ENCODE assay signal across 16 cellular contexts in the genomic region with DNA sequence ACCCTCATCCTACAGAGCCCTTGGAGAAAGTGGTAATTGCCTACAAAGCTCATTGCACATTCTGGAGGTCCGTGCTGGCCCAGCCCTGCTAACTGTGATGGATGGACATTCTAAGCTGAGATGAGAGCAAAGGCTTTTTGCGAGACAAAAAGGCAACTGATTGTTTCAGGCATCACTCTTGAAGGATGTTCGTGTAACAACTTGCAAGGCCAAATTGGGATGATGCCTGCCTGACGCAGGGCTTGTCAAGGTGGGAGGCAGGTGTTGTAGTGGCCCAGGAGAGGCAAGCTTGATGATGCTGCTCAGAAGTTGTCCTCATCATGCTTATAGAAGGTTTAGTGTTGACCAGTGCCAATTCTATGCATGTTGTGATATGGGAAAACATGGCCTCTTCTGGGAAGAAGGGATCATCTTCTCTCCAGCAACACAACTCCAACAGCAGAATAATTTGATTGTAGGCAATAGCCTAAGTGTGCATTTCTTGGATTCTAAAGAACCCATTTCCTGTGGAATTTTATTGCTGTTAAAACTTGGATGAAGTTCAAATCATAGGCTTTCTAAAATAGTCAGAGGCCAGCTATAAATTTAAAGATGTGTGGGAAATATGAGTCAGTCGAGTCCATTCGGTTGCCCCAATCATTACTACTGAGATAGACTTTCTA.
DNase-seq lines count a peak whose midpoint lies in the region; ATAC-seq, FAIRE-seq and TF ChIP-seq lines count a peak whose summit lies in the region.
"Had no signal": no experiment of that assay in that cellular context is flagged by ENCODE, and none has a peak within 500 bp of the region (broad histone marks: within the 10 kb centered on the region; RNA-seq: fewer than 3 reads in every experiment).

No MANE protein-coding gene starts in this region.

- peak; percentile 2 to 27 for ATAC-seq in activated naive CD4-positive, alpha-beta T cell treated with anti-CD3 and anti-CD28 coated beads, Interleukin-2, amount 50 U/mL, for 72 hours
- ATAC-seq in GM12878 (peak; percentile 44), GM19324 (IDR thresholded peaks at IDR 0.05; ENCODE audit: low FRiP score, unreplicated experiment) (no peak)
- ATAC-seq: heart left ventricle had no signal

- H3K4me2 ChIP-seq in KMS-11 (peak overlapping the region; percentile 49), GM12878 (ENCODE audit: control insufficient read depth, insufficient read depth) (peak overlapping the region; percentile 85), smooth muscle cell (no peak overlapping the region)

- BruUV-seq in GM12878 (replicated peaks; lab: Mats Ljungman, UMichigan), result TSS peak; percentile 66

- no peaks in the 10 kb centered on the region for H3K36me3 ChIP-seq in KMS-11 (ENCODE audit: insufficient read depth)
- no peaks in the 10 kb centered on the region; a peak in 1 of 4 replicates for H3K36me3 ChIP-seq in GM12878 (ENCODE audit: control insufficient read depth in 2 of 2, insufficient read depth in 2 of 2, low read length in 1 of 2)
- no peaks in the 10 kb centered on the region for H3K36me3 ChIP-seq in vagina
- H3K36me3 ChIP-seq in smooth muscle cell (ENCODE audit: low read depth), result no peaks in the 10 kb centered on the region
- H3K36me3 ChIP-seq: heart left ventricle, SJSA1 had no signal

- peak overlapping the region; percentile 6; the same call in 1 of the 2 replicates for H3K9ac ChIP-seq in KMS-11
- peak overlapping the region; percentile 26; the same call in 1 of the 2 replicates for H3K9ac ChIP-seq in GM12878 (ENCODE audit: control insufficient read depth, insufficient read depth, low read length)
- no peak overlapping the region for H3K9ac ChIP-seq in smooth muscle cell (ENCODE audit: low read depth)

- in situ Hi-C loops in GM12878 (cut with MboI), result no loop called here

- DNase-seq in activated naive CD4-positive, alpha-beta T cell treated with anti-CD3 and anti-CD28 coated beads, Interleukin-2, amount 50 U/mL, for 72 hours (ENCODE audit: low spot score in 2 of 2), result no peak
- no peak for DNase-seq in activated naive CD4-positive, alpha-beta T cell (lab: John Stamatoyannopoulos, UW)
- no peak for DNase-seq in GM12878 (ENCODE audit: low read depth, low spot score)
- DNase-seq in vagina (ENCODE audit: extremely low spot score in 2 of 2), result peak; percentile 34 to 56
- no peak for DNase-seq in hippocampal formation (lab: John Stamatoyannopoulos, UW)
- DNase-seq in smooth muscle cell (lab: John Stamatoyannopoulos, UW; ENCODE audit: unreplicated experiment), result no peak
- DNase-seq: activated CD4-positive, CD25-positive, alpha-beta regulatory T cell treated with anti-CD3 and anti-CD28 coated beads, Interleukin-2, amount 50 U/mL, for 72 hours; HCEC 1CT; heart left ventricle; NCI-H187; T1000 had no signal

- TF ChIP-seq EP300 in GM12878 (IDR thresholded peaks at IDR 0.05; ENCODE audit: borderline replicate concordance in 1 of 2, control insufficient read depth in 1 of 2, low read depth in 2 of 2, low read length in 2 of 2), result no peak

- H3K9me3 ChIP-seq in GM12878 (replicated peaks; ENCODE audit: control insufficient read depth, insufficient read depth, low read length) (no peaks in the 10 kb centered on the region; the same call in 2 of the 3 replicates), vagina (no peaks in the 10 kb centered on the region), smooth muscle cell (replicated peaks; ENCODE audit: low read depth) (no peaks in the 10 kb centered on the region)
- H3K9me3 ChIP-seq: heart left ventricle, SJSA1 had no signal

- peaks cover 19% of the 10 kb centered on the region for H3K4me1 ChIP-seq in KMS-11 (ENCODE audit: low read depth, poor library complexity, severe bottlenecking)
- peaks cover 20% of the 10 kb centered on the region for H3K4me1 ChIP-seq in GM12878 (ENCODE audit: control insufficient read depth, insufficient read depth, low read length)
- no peaks in the 10 kb centered on the region for H3K4me1 ChIP-seq in vagina
- no peaks in the 10 kb centered on the region for H3K4me1 ChIP-seq in smooth muscle cell (ENCODE audit: low read depth)
- H3K4me1 ChIP-seq: heart left ventricle, SJSA1 had no signal

- H3K27ac Mint-ChIP-seq in activated naive CD4-positive, alpha-beta T cell treated with anti-CD3 and anti-CD28 coated beads, Interleukin-2, amount 50 U/mL, for 72 hours, result peak overlapping the region; percentile 52 to 90
- H3K27ac Mint-ChIP-seq: mesothelial cell of epicardium had no signal

- CTCF ChIA-PET in GM12878 (lab: Yijun Ruan, JAX), result interaction anchor here (0.7 to 2.4 kb wide), 6 partner anchors 17 to 58 kb away, joined by 3 to 13 read pairs (median 3); no protein-coding TSS in a partner anchor

- no peaks in the 10 kb centered on the region for H3F3A ChIP-seq in smooth muscle cell (ENCODE audit: low read depth)

- H2AFZ ChIP-seq in KMS-11 (ENCODE audit: low read depth) (peak overlapping the region; percentile 31; the same call in 1 of the 2 replicates), GM12878 (ENCODE audit: control insufficient read depth, low read depth, low read length) (no peak overlapping the region; the same call in 1 of the 2 replicates), smooth muscle cell (ENCODE audit: low read depth) (no peak overlapping the region)

- POLR2A ChIA-PET in GM12878 (lab: Charles Lee), result interaction anchor here (0.8 kb wide), 1 partner anchor 27 kb away, joined by 3 read pairs; no protein-coding TSS in a partner anchor

- no peak for FAIRE-seq in GM12878 (lab: Jason Lieb, UNC)
- FAIRE-seq: keratinocyte had no signal

- TF ChIP-seq POLR2A in GM12878 (IDR thresholded peaks at IDR 0.05; ENCODE audit: low read depth, low read length) (no peak), vagina (IDR thresholded peaks at IDR 0.05) (no peak)

- RAD21 ChIA-PET in GM12878 (lab: Charles Lee; ENCODE audit: unreplicated experiment), result interaction anchor here (0.5 to 3.9 kb wide), 5 partner anchors 26 to 55 kb away, joined by 3 to 20 read pairs (median 5); no protein-coding TSS in a partner anchor

- intact Hi-C loops in GM12878 (cut with micrococcal nuclease; ENCODE audit: unreplicated experiment), result loop anchor here (1.0 to 2.0 kb wide), 3 partner anchors 24 to 54 kb away; no protein-coding TSS in a partner anchor
- intact Hi-C loops in vagina (cut with DNase I), result no loop called here

- peaks cover 0 to 7% of the 10 kb centered on the region in 2 donors for H3K36me3 Mint-ChIP-seq in activated naive CD4-positive, alpha-beta T cell treated with anti-CD3 and anti-CD28 coated beads, Interleukin-2, amount 50 U/mL, for 72 hours
- H3K36me3 Mint-ChIP-seq: mesothelial cell of epicardium had no signal

- TF ChIP-seq RAD21 in GM12878 (IDR thresholded peaks at IDR 0.05; ENCODE audit: insufficient read depth, low read depth, low read length), result no peak

- H3K27me3 ChIP-seq in KMS-11 (ENCODE audit: insufficient read depth, low read depth), result no peaks in the 10 kb centered on the region
- H3K27me3 ChIP-seq in GM12878 (replicated peaks in 1 of 2; ENCODE audit: control insufficient read depth in 2 of 2, insufficient read depth in 2 of 2, low read length in 1 of 2), result no peaks in the 10 kb centered on the region
- no peaks in the 10 kb centered on the region for H3K27me3 ChIP-seq in vagina
- H3K27me3 ChIP-seq in smooth muscle cell (ENCODE audit: low read depth), result no peaks in the 10 kb centered on the region

- H4K20me1 ChIP-seq in KMS-11 (ENCODE audit: insufficient read depth) (no peaks in the 10 kb centered on the region), GM12878 (ENCODE audit: control insufficient read depth, insufficient read depth) (no peaks in the 10 kb centered on the region), smooth muscle cell (ENCODE audit: low read depth) (no peaks in the 10 kb centered on the region)

- H3K79me2 ChIP-seq in KMS-11 (ENCODE audit: insufficient read depth, low read depth), result no peaks in the 10 kb centered on the region
- H3K79me2 ChIP-seq in GM12878 (ENCODE audit: control insufficient read depth, insufficient read depth, low read length), result no peaks in the 10 kb centered on the region
- no peaks in the 10 kb centered on the region for H3K79me2 ChIP-seq in smooth muscle cell (ENCODE audit: low read depth)

- SMC1A ChIA-PET in GM12878 (lab: Charles Lee; ENCODE audit: uncharacterized antibody, unreplicated experiment), result interaction anchor here (0.7 to 3.2 kb wide), 8 partner anchors 15 to 552 kb away, joined by 3 to 17 read pairs (median 3); no protein-coding TSS in a partner anchor

- peaks cover 4% of the 10 kb centered on the region in 2 donors for H3K9me3 Mint-ChIP-seq in activated naive CD4-positive, alpha-beta T cell treated with anti-CD3 and anti-CD28 coated beads, Interleukin-2, amount 50 U/mL, for 72 hours

- WGBS in GM12878 (ENCODE audit: insufficient coverage, insufficient replicate concordance, low lambda C conversion rate, missing lambda C conversion rate), result 47% methylated on average over 6 of the region's 6 CpGs
- WGBS in smooth muscle cell (ENCODE audit: low lambda C conversion rate), result 87% methylated on average over 6 of the region's 6 CpGs

- TF ChIP-seq CTCF in KMS-11 (conservative IDR thresholded peaks at IDR 0.05; ENCODE audit: low read depth, low read length) (no peak), GM12878 (IDR thresholded peaks at IDR 0.05 in 2 of 3, conservative IDR thresholded peaks at IDR 0.05 in 1 of 3; ENCODE audit: control insufficient read depth in 2 of 3, extremely low read depth in 1 of 3, insufficient read depth in 1 of 3, low read depth in 3 of 3, low read length in 3 of 3) (no peak), vagina (IDR thresholded peaks at IDR 0.05) (no peak), smooth muscle cell (IDR thresholded peaks at IDR 0.05; ENCODE audit: borderline replicate concordance, insufficient read depth, poor library complexity, severe bottlenecking) (no peak)

- H3K27ac ChIP-seq in KMS-11, result peak overlapping the region; percentile 36; the same call in 1 of the 2 replicates
- H3K27ac ChIP-seq in GM12878 (ENCODE audit: control insufficient read depth, insufficient read depth), result peak overlapping the region; percentile 90
- H3K27ac ChIP-seq in vagina, result no peak overlapping the region
- H3K27ac ChIP-seq in smooth muscle cell (ENCODE audit: low read depth), result no peak overlapping the region
- H3K27ac ChIP-seq: heart left ventricle, SJSA1 had no signal

- H3K4me3 ChIP-seq in KMS-11 (IDR thresholded peaks at IDR 0.05; ENCODE audit: insufficient read depth, low read depth, low read length) (no peak overlapping the region), GM12878 (no peak overlapping the region), vagina (no peak overlapping the region), smooth muscle cell (no peak overlapping the region)
- H3K4me3 ChIP-seq: heart left ventricle, SJSA1 had no signal

TF ChIP-seq in GM12878, 131 proteins besides CTCF, POLR2A, EP300 and RAD21 (continues in another document):
- no peak for TF ChIP-seq SIX5 (IDR thresholded peaks at IDR 0.05; ENCODE audit: low read depth, low read length, severe bottlenecking)
- TF ChIP-seq ETV6 (conservative IDR thresholded peaks at IDR 0.05 in 1 of 2, IDR thresholded peaks at IDR 0.05 in 1 of 2; ENCODE audit: borderline replicate concordance in 1 of 2, low read depth in 1 of 2), result no peak
- TF ChIP-seq EED (IDR thresholded peaks at IDR 0.05; ENCODE audit: low read depth), result peak; percentile 44
- TF ChIP-seq SMAD1 (IDR thresholded peaks at IDR 0.05; ENCODE audit: low read depth, partially characterized antibody), result no peak

Comparison
In these comparisons a context has a peak if more than half of its experiments do, and no peak if none do; other contexts are left out.
1. DNase-seq: peak in vagina (2 of 2); none in activated naive CD4-positive, alpha-beta T cell treated with anti-CD3 and anti-CD28 coated beads, Interleukin-2, amount 50 U/mL, for 72 hours (0 of 2), activated naive CD4-positive, alpha-beta T cell (0 of 4), GM12878 (single experiment), hippocampal formation (0 of 2) and smooth muscle cell (single experiment).
2. H3K27ac ChIP-seq: peak in KMS-11 (single experiment) and GM12878 (single experiment); none in vagina (single experiment) and smooth muscle cell (single experiment).